9 cellular contexts compared by ENCODE assay signal in genomic region chr2:18749912-18750526, GRCh38.
DNase-seq lines count a peak whose midpoint lies in the region; ATAC-seq, FAIRE-seq and TF ChIP-seq lines count a peak whose summit lies in the region.
"Had no signal": no experiment of that assay in that cellular context is flagged by ENCODE, and none has a peak within 500 bp of the region (broad histone marks: within the 10 kb centered on the region; RNA-seq: fewer than 3 reads in every experiment).

No MANE protein-coding gene starts in this region.

- 0 to 2% (median 1%) methylated on average over 2 of the region's 2 CpGs for WGBS in small intestine, 3 donors

- H3K4me3 ChIP-seq in CD4-positive, alpha-beta memory T cell (ENCODE audit: low read length in 2 of 2), result no peak overlapping the region
- H3K4me3 ChIP-seq in small intestine (ENCODE audit: low read depth in 1 of 2, low read length in 2 of 2), result no peak overlapping the region

- H3K4me1 ChIP-seq in CD4-positive, alpha-beta memory T cell (ENCODE audit: insufficient read depth, low read length), result no peaks in the 10 kb centered on the region
- H3K4me1 ChIP-seq in small intestine (ENCODE audit: control insufficient read depth in 2 of 2, insufficient read depth in 1 of 2, low read depth in 1 of 2, low read length in 1 of 2), result no peaks in the 10 kb centered on the region

- H3K4me3 Mint-ChIP-seq in CD4-positive, alpha-beta memory T cell, result no peak overlapping the region
- H3K4me3 Mint-ChIP-seq in activated naive CD4-positive, alpha-beta T cell treated with anti-CD3 and anti-CD28 coated beads, Interleukin-2, amount 10 ng/mL, durations not matched to agents 7 days and 5 days, result no peak overlapping the region

- H3K9me3 Mint-ChIP-seq in CD4-positive, alpha-beta memory T cell, result peaks cover 0 to 2% (median 0%) of the 10 kb centered on the region in 8 donors
- H3K9me3 Mint-ChIP-seq in activated naive CD4-positive, alpha-beta T cell treated with anti-CD3 and anti-CD28 coated beads, Interleukin-2, amount 10 ng/mL, durations not matched to agents 7 days and 5 days, result no peaks in the 10 kb centered on the region

- H3K9me3 ChIP-seq in CD4-positive, alpha-beta memory T cell (ENCODE audit: control insufficient read depth in 1 of 2, low read length in 2 of 2), result no peaks in the 10 kb centered on the region
- H3K9me3 ChIP-seq in small intestine (ENCODE audit: control insufficient read depth, low read depth), result no peaks in the 10 kb centered on the region
- H3K9me3 ChIP-seq: neutrophil had no signal

- CTCF ChIA-PET in CD4-positive, alpha-beta memory T cell (lab: Charles Lee; ENCODE audit: partially characterized antibody), result interaction anchor here (2.0 to 2.7 kb wide), 3 partner anchors 230 to 1115 kb away, joined by 5 to 7 read pairs (median 6); no protein-coding TSS in a partner anchor
- CTCF ChIA-PET in activated naive CD4-positive, alpha-beta T cell treated with anti-CD3 and anti-CD28 coated beads, Interleukin-2, amount 10 ng/mL, durations not matched to agents 7 days and 5 days (lab: Charles Lee), result interaction anchor here (0.8 to 2.3 kb wide), 3 partner anchors 70 to 1114 kb away, joined by 3 to 10 read pairs (median 5); no protein-coding TSS in a partner anchor

- H3K4me1 Mint-ChIP-seq in CD4-positive, alpha-beta memory T cell, result no peaks in the 10 kb centered on the region
- H3K4me1 Mint-ChIP-seq in activated naive CD4-positive, alpha-beta T cell treated with anti-CD3 and anti-CD28 coated beads, Interleukin-2, amount 10 ng/mL, durations not matched to agents 7 days and 5 days, result no peaks in the 10 kb centered on the region

- intact Hi-C loops in CD4-positive, alpha-beta memory T cell (cut with micrococcal nuclease), result loop anchor here (1.0 kb wide), 1 partner anchor 1113 kb away; no protein-coding TSS in a partner anchor
- intact Hi-C loops in left cardiac atrium (cut with DNase I), result loop anchor here (2.0 to 10.0 kb wide), 4 partner anchors 612 to 1113 kb away; no protein-coding TSS in a partner anchor

- POLR2A ChIA-PET in CD4-positive, alpha-beta memory T cell (lab: Charles Lee; ENCODE audit: partially characterized antibody), result no interaction called here

- no peak overlapping the region for H3K27ac ChIP-seq in CD4-positive, alpha-beta memory T cell (ENCODE audit: low read depth, low read length)
- H3K27ac ChIP-seq in small intestine (ENCODE audit: low read depth in 1 of 2, low read length in 1 of 2), result no peak overlapping the region
- H3K27ac ChIP-seq: neutrophil had no signal

- peak in 4 of 5 donors; percentile 5 to 24 (median 14) for DNase-seq in CD4-positive, alpha-beta memory T cell
- DNase-seq in H54 (ENCODE audit: insufficient read length, low spot score) (peak; percentile 4), NCI-H82 treated with DMSO at 0.1 percent for 48 hours (lab: John Stamatoyannopoulos, UW; ENCODE audit: unreplicated experiment) (peak; percentile 14), left cardiac atrium (peak; percentile 47), small intestine (peak; percentile 57)
- DNase-seq in activated naive CD4-positive, alpha-beta T cell treated with anti-CD3 and anti-CD28 coated beads, Interleukin-2, amount 10 ng/mL, durations not matched to agents 7 days and 5 days, result peak; percentile 57

- H3K27me3 Mint-ChIP-seq in CD4-positive, alpha-beta memory T cell, result no peaks in the 10 kb centered on the region
- H3K27me3 Mint-ChIP-seq in activated naive CD4-positive, alpha-beta T cell treated with anti-CD3 and anti-CD28 coated beads, Interleukin-2, amount 10 ng/mL, durations not matched to agents 7 days and 5 days, result no peaks in the 10 kb centered on the region

- H3K27me3 ChIP-seq in CD4-positive, alpha-beta memory T cell (ENCODE audit: insufficient read depth, low read length), result no peaks in the 10 kb centered on the region
- no peaks in the 10 kb centered on the region for H3K27me3 ChIP-seq in small intestine (ENCODE audit: control insufficient read depth in 2 of 2, insufficient read depth in 2 of 2, low read length in 2 of 2)
- H3K27me3 ChIP-seq: neutrophil had no signal

- H3K36me3 ChIP-seq in CD4-positive, alpha-beta memory T cell (ENCODE audit: insufficient read depth, low read length), result no peaks in the 10 kb centered on the region
- no peaks in the 10 kb centered on the region for H3K36me3 ChIP-seq in small intestine (ENCODE audit: control insufficient read depth in 2 of 2, insufficient read depth in 2 of 2, low read length in 2 of 2)
- H3K36me3 ChIP-seq: neutrophil had no signal

- H3K27ac Mint-ChIP-seq in CD4-positive, alpha-beta memory T cell, result no peak overlapping the region
- H3K27ac Mint-ChIP-seq in activated naive CD4-positive, alpha-beta T cell treated with anti-CD3 and anti-CD28 coated beads, Interleukin-2, amount 10 ng/mL, durations not matched to agents 7 days and 5 days, result no peak overlapping the region

- no peaks in the 10 kb centered on the region for H3K36me3 Mint-ChIP-seq in CD4-positive, alpha-beta memory T cell
- H3K36me3 Mint-ChIP-seq in activated naive CD4-positive, alpha-beta T cell treated with anti-CD3 and anti-CD28 coated beads, Interleukin-2, amount 10 ng/mL, durations not matched to agents 7 days and 5 days, result no peaks in the 10 kb centered on the region

- no peak for FAIRE-seq in H54 (lab: Jason Lieb, UNC)
- FAIRE-seq in small intestine (lab: Jason Lieb, UNC), result peak; percentile 95

- no peak for TF ChIP-seq POLR2A in H54 (IDR thresholded peaks at IDR 0.05; ENCODE audit: low read depth, low read length)

- ATAC-seq in left cardiac atrium (peak in 1 of 2 donors; percentile 60), HG02759 (IDR thresholded peaks at IDR 0.05; ENCODE audit: unreplicated experiment) (no peak), HG02610 (IDR thresholded peaks at IDR 0.05; ENCODE audit: unreplicated experiment) (no peak)

Comparison
In these comparisons a context has a peak if more than half of its experiments do, and no peak if none do; other contexts are left out.
1. DNase-seq: peak in every context shown above with its lines; median percentile 57 in activated naive CD4-positive, alpha-beta T cell treated with anti-CD3 and anti-CD28 coated beads, Interleukin-2, amount 10 ng/mL, durations not matched to agents 7 days and 5 days; 57 in small intestine; 47 in left cardiac atrium; 14 in CD4-positive, alpha-beta memory T cell; 14 in NCI-H82 treated with DMSO at 0.1 percent for 48 hours; 4 in H54.